Comparison of ENCODE assay signal across 18 cellular contexts in genomic region chr14:103830511-103831270, GRCh38. TPM values are rescaled to one million over a fixed set of nuclear protein-coding genes. Genes with fewer than 3 reads are reported as not detected.
DNase-seq lines count a peak whose midpoint lies in the region; ATAC-seq and TF ChIP-seq lines count a peak whose summit lies in the region.
"Had no signal": no experiment of that assay in that cellular context is flagged by ENCODE, and none has a peak within 500 bp of the region (broad histone marks: within the 10 kb centered on the region; RNA-seq: fewer than 3 reads in every experiment).

No MANE protein-coding gene starts in this region.

- H3K27ac ChIP-seq in upper lobe of right lung = no peak overlapping the region
- H3K27ac ChIP-seq: BLaER1 treated with 17β-estradiol and CSF1 and Interleukin-3, amounts not matched to agents 10 nM and 100 nM had no signal

- no peaks in the 10 kb centered on the region; the same call in none of the 2 replicates for H3K27me3 Mint-ChIP-seq in HFFc6 (ENCODE audit: insufficient read depth)
- H3K27me3 Mint-ChIP-seq: B cell had no signal

- peak; percentile 74 for DNase-seq in COLO829 (ENCODE audit: low spot score)
- DNase-seq in SK-MEL-5 (ENCODE audit: low read depth, low spot score) = peak; percentile 82
- DNase-seq in retinal pigment epithelial cell (ENCODE audit: low read depth) = peak; percentile 52
- DNase-seq in upper lobe of right lung = peak; percentile 64
- DNase-seq in NCI-H1694 treated with DMSO at 0.1 percent for 48 hours (lab: John Stamatoyannopoulos, UW) = no peak
- no peak for DNase-seq in HFFc6
- DNase-seq: CD8-positive, alpha-beta T cell; COR-L47; DMS 273 treated with DMSO at 0.1 percent for 48 hours; DMS53; DND-41; EL; GOT3; H7 had no signal

- H3K4me3 Mint-ChIP-seq in HFFc6 = no peak overlapping the region
- H3K4me3 Mint-ChIP-seq: B cell; CD8-positive, alpha-beta T cell had no signal

- peaks cover 11% of the 10 kb centered on the region for H3K4me1 Mint-ChIP-seq in HFFc6 (ENCODE audit: low read depth)

- no peaks in the 10 kb centered on the region for H3K36me3 Mint-ChIP-seq in HFFc6 (ENCODE audit: low read depth)
- H3K36me3 Mint-ChIP-seq: CD8-positive, alpha-beta T cell had no signal

- H3K27ac Mint-ChIP-seq in HFFc6 = no peak overlapping the region
- H3K27ac Mint-ChIP-seq: B cell; CD8-positive, alpha-beta T cell had no signal

- peaks cover 30% of the 10 kb centered on the region for H3K4me1 ChIP-seq in upper lobe of right lung

- TF ChIP-seq CTCF in retinal pigment epithelial cell (conservative IDR thresholded peaks at IDR 0.05; ENCODE audit: low read depth, low read length) (no peak), upper lobe of right lung (IDR thresholded peaks at IDR 0.05) (no peak), HFFc6 (IDR thresholded peaks at IDR 0.05) (no peak)

- intact Hi-C loops in upper lobe of right lung (cut with DNase I) = no loop called here

- no peaks in the 10 kb centered on the region for H3K9me3 Mint-ChIP-seq in HFFc6
- H3K9me3 Mint-ChIP-seq: CD8-positive, alpha-beta T cell had no signal

- H3K36me3 ChIP-seq in upper lobe of right lung = no peaks in the 10 kb centered on the region
- H3K36me3 ChIP-seq: BLaER1 treated with 17β-estradiol and CSF1 and Interleukin-3, amounts not matched to agents 10 nM and 100 nM had no signal

- in situ Hi-C loops in SK-MEL-5 (cut with HindIII; ENCODE audit: low pct_unique_long_range_greater_than_20kb, low sequenced_read_pairs) = no loop called here

- H3K9me3 ChIP-seq in upper lobe of right lung = no peaks in the 10 kb centered on the region
- H3K9me3 ChIP-seq: BLaER1 treated with 17β-estradiol and CSF1 and Interleukin-3, amounts not matched to agents 10 nM and 100 nM had no signal

- H3K4me3 ChIP-seq in retinal pigment epithelial cell (ENCODE audit: low read length) (no peak overlapping the region), upper lobe of right lung (no peak overlapping the region)
- H3K4me3 ChIP-seq: BLaER1 treated with 17β-estradiol and CSF1 and Interleukin-3, amounts not matched to agents 10 nM and 100 nM; GM12878 had no signal

- ATAC-seq in upper lobe of right lung = no peak
- ATAC-seq: CD8-positive, alpha-beta T cell; GM12878; HCT116 had no signal

- no peaks in the 10 kb centered on the region for H3K27me3 ChIP-seq in upper lobe of right lung
- H3K27me3 ChIP-seq: BLaER1 treated with 17β-estradiol and CSF1 and Interleukin-3, amounts not matched to agents 10 nM and 100 nM had no signal

RNA-seq across cellular contexts. Expression of gene PPP1R13B, which starts 16.7 kb away (rescaled TPM):
- total RNA-seq in SK-MEL-5 (2014; rRNA removed; shearing (Covaris generic)) = 3.2 and 6.2 TPM in 2 replicates
- 7.7 and 11.5 TPM in 2 replicates for polyA plus RNA-seq in SK-MEL-5 (2015; cell fraction: cytosol; rRNA removed)
- 26.9 and 38.7 TPM in 2 replicates for polyA plus RNA-seq in SK-MEL-5 (2015; cell fraction: nucleus; rRNA removed)
- total RNA-seq in upper lobe of right lung = 78.5 TPM
- 1 to 10 TPM; 5.1 to 6.2 (median 5.5) TPM for total RNA-seq in HFFc6 (2021; fragmentation: NEBNext Ultra II Directional; extraction: Animal tissue kit (Norgen Biotek cat#: 25700))

Comparison
In these comparisons a context has a peak if more than half of its experiments do, and no peak if none do; other contexts are left out.
1. DNase-seq: peak in COLO829 (single experiment), SK-MEL-5 (single experiment), retinal pigment epithelial cell (single experiment) and upper lobe of right lung (single experiment); none in NCI-H1694 treated with DMSO at 0.1 percent for 48 hours (single experiment) and HFFc6 (single experiment).
2. RNA of gene PPP1R13B, which starts 16.7 kb away (total RNA-seq): 78.5 TPM in upper lobe of right lung (single experiment); 5.1 to 6.2 TPM in HFFc6 and 3.2 to 6.2 TPM in SK-MEL-5; every median in the first group is over 10 times any median in the second.